In the genomic region with DNA sequence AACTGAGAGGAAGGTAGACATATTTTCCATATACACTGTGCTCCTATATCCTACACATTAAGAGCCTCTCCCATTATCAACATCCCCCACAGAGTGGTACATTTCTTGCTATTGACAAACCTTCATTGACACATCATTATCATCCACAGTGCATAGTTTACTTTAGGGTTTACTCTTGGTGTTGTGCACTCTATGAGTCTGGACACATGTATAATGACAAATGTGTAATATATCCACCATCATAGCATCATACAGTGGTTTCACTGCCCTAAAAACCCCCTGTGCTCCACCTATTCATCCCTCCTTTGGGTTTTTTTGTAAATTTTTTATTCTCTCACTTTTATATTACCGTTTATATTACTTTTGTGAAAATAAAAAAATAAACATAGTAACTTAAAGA, we compare ENCODE assay signal across 18 cellular contexts. TPM values are rescaled to one million over a fixed set of nuclear protein-coding genes. Genes with fewer than 3 reads are reported as not detected.
A peak's percentile ranks its signal among the peaks of the same experiment; 100 is the strongest.
DNase-seq lines count a peak whose midpoint lies in the region; ATAC-seq and TF ChIP-seq lines count a peak whose summit lies in the region.
"Had no signal": no experiment of that assay in that cellular context is flagged by ENCODE, and none has a peak within 500 bp of the region (broad histone marks: within the 10 kb centered on the region; RNA-seq: fewer than 3 reads in every experiment).

No MANE protein-coding gene starts in this region.

- no peak overlapping the region for H3K27ac ChIP-seq in vagina
- no peak overlapping the region for H3K27ac ChIP-seq in neuronal stem cell (replicated peaks; ENCODE audit: low read length)
- H3K27ac ChIP-seq: adrenal gland, right atrium auricular region had no signal

- peaks cover 20% of the 10 kb centered on the region for H3K27me3 Mint-ChIP-seq in stimulated activated naive CD8-positive, alpha-beta T cell treated with anti-CD3 and anti-CD28 coated beads, Interleukin-15, amount 100 ng/mL, for 72 hours
- H3K27me3 Mint-ChIP-seq in stimulated activated naive B cell treated with anti-CD40 and anti-IgM and Interleukin-4, amounts not matched to agents 10 μg/mL and 1 μg/mL and 100 μg/mL, for 72 hours: peaks cover under 1 to 3% of the 10 kb centered on the region in 2 donors

- no peak overlapping the region for H3K9ac ChIP-seq in neuronal stem cell (ENCODE audit: low read depth, low read length, poor library complexity)

- no peak overlapping the region for H3K4me3 Mint-ChIP-seq in stimulated activated naive CD8-positive, alpha-beta T cell treated with anti-CD3 and anti-CD28 coated beads, Interleukin-15, amount 100 ng/mL, for 72 hours
- no peak overlapping the region for H3K4me3 Mint-ChIP-seq in stimulated activated naive B cell treated with anti-CD40 and anti-IgM and Interleukin-4, amounts not matched to agents 10 μg/mL and 1 μg/mL and 100 μg/mL, for 72 hours
- H3K4me3 Mint-ChIP-seq: activated CD8-positive, alpha-beta T cell treated with anti-CD3 and anti-CD28 coated beads for 36 hours; neural crest cell had no signal

- H3K9me3 Mint-ChIP-seq in stimulated activated naive CD8-positive, alpha-beta T cell treated with anti-CD3 and anti-CD28 coated beads, Interleukin-15, amount 100 ng/mL, for 72 hours: peaks cover 0 to 7% of the 10 kb centered on the region in 2 donors
- peaks cover 1 to 2% of the 10 kb centered on the region in 2 donors for H3K9me3 Mint-ChIP-seq in stimulated activated naive B cell treated with anti-CD40 and anti-IgM and Interleukin-4, amounts not matched to agents 10 μg/mL and 1 μg/mL and 100 μg/mL, for 72 hours
- H3K9me3 Mint-ChIP-seq: activated CD8-positive, alpha-beta T cell treated with anti-CD3 and anti-CD28 coated beads for 36 hours; activated T-helper 2 cell treated with anti-CD3 and anti-CD28 coated beads, Interferon-gamma antibody, Interleukin-2, Interleukin-4, amounts not matched to agents 10 μg/mL and 5 μg/mL and 100 μg/mL, durations not matched to agents 14 hours and 24 hours and 36 hours had no signal

- no peaks in the 10 kb centered on the region for H3K79me1 ChIP-seq in neuronal stem cell (ENCODE audit: low read depth, low read length)

- intact Hi-C loops in vagina (cut with DNase I): no loop called here

- H3K4ac ChIP-seq in neuronal stem cell (ENCODE audit: low read length): no peak overlapping the region

- TF ChIP-seq CTCF in vagina (IDR thresholded peaks at IDR 0.05): no peak

- no peak overlapping the region for H3K18ac ChIP-seq in neuronal stem cell (ENCODE audit: low read length)

- H3K23ac ChIP-seq in neuronal stem cell (ENCODE audit: low read depth, low read length, poor library complexity): no peak overlapping the region

- H3K36me3 ChIP-seq in vagina: no peaks in the 10 kb centered on the region
- no peaks in the 10 kb centered on the region for H3K36me3 ChIP-seq in neuronal stem cell (replicated peaks in 1 of 2; ENCODE audit: control insufficient read depth in 2 of 2, insufficient read depth in 2 of 2, low read length in 2 of 2)
- H3K36me3 ChIP-seq: adrenal gland, right atrium auricular region had no signal

- H3K4me3 ChIP-seq in vagina: no peak overlapping the region
- H3K4me3 ChIP-seq in neuronal stem cell (ENCODE audit: low read length in 2 of 2): no peak overlapping the region
- H3K4me3 ChIP-seq: adrenal gland, right atrium auricular region had no signal

- no peak overlapping the region for H4K8ac ChIP-seq in neuronal stem cell (ENCODE audit: low read depth, low read length)

- no peak overlapping the region for H3K4me2 ChIP-seq in neuronal stem cell (ENCODE audit: insufficient read depth, low read length, poor library complexity, severe bottlenecking)

- no CpG with 5 or more reads among the region's 1 CpG for WGBS in neuronal stem cell (ENCODE audit: extremely low coverage in 2 of 2, insufficient read length in 2 of 2, insufficient replicate concordance in 1 of 2), 2 donors

- no peak overlapping the region for H2BK120ac ChIP-seq in neuronal stem cell (ENCODE audit: low read depth, low read length)

- H2AFZ ChIP-seq in neuronal stem cell (ENCODE audit: low read length): no peak overlapping the region

- no peak overlapping the region for H4K91ac ChIP-seq in neuronal stem cell (ENCODE audit: low read depth, low read length, poor library complexity)

- H3K27me3 ChIP-seq in vagina (no peaks in the 10 kb centered on the region), neuronal stem cell (ENCODE audit: control insufficient read depth in 3 of 3, insufficient read depth in 3 of 3, low read depth in 1 of 3, low read length in 3 of 3) (no peaks in the 10 kb centered on the region)
- H3K27me3 ChIP-seq: adrenal gland, right atrium auricular region had no signal

- no peak for TF ChIP-seq POLR2A in vagina (IDR thresholded peaks at IDR 0.05)

- H3K9me3 ChIP-seq in vagina (no peaks in the 10 kb centered on the region), neuronal stem cell (replicated peaks in 1 of 2; ENCODE audit: control insufficient read depth in 2 of 2, insufficient read depth in 1 of 2, low read depth in 1 of 2, low read length in 2 of 2) (no peaks in the 10 kb centered on the region)
- H3K9me3 ChIP-seq: adrenal gland, right atrium auricular region had no signal

- no peak overlapping the region for H2AK5ac ChIP-seq in neuronal stem cell (ENCODE audit: low read depth, low read length)

- no peak overlapping the region for H2BK15ac ChIP-seq in neuronal stem cell (ENCODE audit: low read length)

- peak; percentile 57 for ATAC-seq in stimulated activated naive CD8-positive, alpha-beta T cell treated with anti-CD3 and anti-CD28 coated beads, Interleukin-15, amount 100 ng/mL, for 72 hours
- no peak for ATAC-seq in stimulated activated naive CD8-positive, alpha-beta T cell treated with anti-CD3 and anti-CD28 coated beads, Interleukin-15, Interleukin-2, amounts not matched to agents 100 U/mL and 50 U/mL, for 24 hours
- ATAC-seq in HG02759 (IDR thresholded peaks at IDR 0.05; ENCODE audit: unreplicated experiment) (peak; percentile 21), HG03575 (IDR thresholded peaks at IDR 0.05; ENCODE audit: extremely low read depth, insufficient number of reproducible peaks, low FRiP score, unreplicated experiment) (peak; percentile 5)
- no peak for ATAC-seq in stimulated activated naive B cell treated with anti-CD40 and anti-IgM and Interleukin-4, amounts not matched to agents 10 μg/mL and 1 μg/mL and 100 μg/mL, for 72 hours (replicated peaks)

- H2BK12ac ChIP-seq in neuronal stem cell (ENCODE audit: low read length): no peak overlapping the region

- H3K14ac ChIP-seq in neuronal stem cell (ENCODE audit: low read length): no peak overlapping the region

- no peak overlapping the region for H3K27ac Mint-ChIP-seq in stimulated activated naive CD8-positive, alpha-beta T cell treated with anti-CD3 and anti-CD28 coated beads, Interleukin-15, amount 100 ng/mL, for 72 hours
- H3K27ac Mint-ChIP-seq in stimulated activated naive B cell treated with anti-CD40 and anti-IgM and Interleukin-4, amounts not matched to agents 10 μg/mL and 1 μg/mL and 100 μg/mL, for 72 hours: no peak overlapping the region
- H3K27ac Mint-ChIP-seq: activated CD8-positive, alpha-beta T cell treated with anti-CD3 and anti-CD28 coated beads for 36 hours; activated T-helper 2 cell treated with anti-CD3 and anti-CD28 coated beads, Interferon-gamma antibody, Interleukin-2, Interleukin-4, amounts not matched to agents 10 μg/mL and 5 μg/mL and 100 μg/mL, durations not matched to agents 14 hours and 24 hours and 36 hours had no signal

- no peak overlapping the region for H2BK5ac ChIP-seq in neuronal stem cell (ENCODE audit: low read length)

- H3K4me1 ChIP-seq in vagina (no peaks in the 10 kb centered on the region), neuronal stem cell (ENCODE audit: control insufficient read depth in 2 of 2, insufficient read depth in 1 of 2, low read depth in 1 of 2, low read length in 2 of 2) (no peaks in the 10 kb centered on the region)
- H3K4me1 ChIP-seq: adrenal gland, right atrium auricular region had no signal

- DNase-seq in stimulated activated naive CD8-positive, alpha-beta T cell treated with anti-CD3 and anti-CD28 coated beads, Interleukin-15, amount 100 ng/mL, for 72 hours: no peak
- no peak for DNase-seq in stimulated activated naive CD8-positive, alpha-beta T cell treated with anti-CD3 and anti-CD28 coated beads, Interleukin-15, Interleukin-2, amounts not matched to agents 100 U/mL and 50 U/mL, for 24 hours
- DNase-seq in vagina (ENCODE audit: extremely low spot score in 2 of 2): no peak
- DNase-seq in stimulated activated naive B cell treated with anti-CD40 and anti-IgM and Interleukin-4, amounts not matched to agents 10 μg/mL and 1 μg/mL and 100 μg/mL, for 72 hours: no peak
- DNase-seq in stimulated activated CD4-positive, alpha-beta T cell treated with anti-CD3 and anti-CD28 coated beads, Interleukin-2, amount 100 ng/mL, for 24 hours: no peak
- DNase-seq in neuronal stem cell (ENCODE audit: low spot score): no peak
- DNase-seq: ACHN; adrenal gland; central memory CD4-positive, alpha-beta T cell; kidney glomerular epithelial cell; substantia nigra had no signal

- peaks cover 9% of the 10 kb centered on the region for H3K4me1 Mint-ChIP-seq in stimulated activated naive CD8-positive, alpha-beta T cell treated with anti-CD3 and anti-CD28 coated beads, Interleukin-15, amount 100 ng/mL, for 72 hours
- peaks cover 0 to 2% of the 10 kb centered on the region in 2 donors for H3K4me1 Mint-ChIP-seq in stimulated activated naive B cell treated with anti-CD40 and anti-IgM and Interleukin-4, amounts not matched to agents 10 μg/mL and 1 μg/mL and 100 μg/mL, for 72 hours
- H3K4me1 Mint-ChIP-seq: neural crest cell had no signal

- no peaks in the 10 kb centered on the region for H3K36me3 Mint-ChIP-seq in stimulated activated naive B cell treated with anti-CD40 and anti-IgM and Interleukin-4, amounts not matched to agents 10 μg/mL and 1 μg/mL and 100 μg/mL, for 72 hours

RNA-seq across cellular contexts. Expression of a gene that starts 22.2 kb away (rescaled TPM):
- not detected for total RNA-seq in vagina
- not detected for polyA plus RNA-seq in neuronal stem cell (2013, experiment 1 of 2)
- polyA plus RNA-seq in neuronal stem cell (2013, experiment 2 of 2): not detected
- total RNA-seq: activated CD8-positive, alpha-beta T cell treated with anti-CD3 and anti-CD28 coated beads for 36 hours; activated T-helper 2 cell treated with anti-CD3 and anti-CD28 coated beads, Interferon-gamma antibody, Interleukin-2, Interleukin-4, amounts not matched to agents 10 μg/mL and 5 μg/mL and 100 μg/mL, durations not matched to agents 14 hours and 24 hours and 36 hours; Daoy; neural crest cell had no signal

Comparison
In these comparisons a context has a peak if more than half of its experiments do, and no peak if none do; other contexts are left out.
1. ATAC-seq: peak in stimulated activated naive CD8-positive, alpha-beta T cell treated with anti-CD3 and anti-CD28 coated beads, Interleukin-15, amount 100 ng/mL, for 72 hours (single experiment), HG02759 (single experiment) and HG03575 (single experiment); none in stimulated activated naive CD8-positive, alpha-beta T cell treated with anti-CD3 and anti-CD28 coated beads, Interleukin-15, Interleukin-2, amounts not matched to agents 100 U/mL and 50 U/mL, for 24 hours (single experiment) and stimulated activated naive B cell treated with anti-CD40 and anti-IgM and Interleukin-4, amounts not matched to agents 10 μg/mL and 1 μg/mL and 100 μg/mL, for 72 hours (0 of 2).